Comparison of ENCODE assay signal across 2 cellular contexts in genomic region chr9:4510546-4511322, GRCh38.
TF ChIP-seq lines count a peak whose summit lies in the region.

No MANE protein-coding gene starts in this region.

TF ChIP-seq in liver, 16 proteins besides CTCF, POLR2A, EP300 and RAD21 (continued from another document):
- TF ChIP-seq RXRA (IDR thresholded peaks at IDR 0.05) (peak in 1 of 2 donors; percentile 60), FOXA2 (IDR thresholded peaks at IDR 0.05) (peak; percentile 11), NR2F2 (IDR thresholded peaks at IDR 0.05) (no peak), ATF3 (IDR thresholded peaks at IDR 0.05) (no peak), TAF1 (conservative IDR thresholded peaks at IDR 0.05) (peak; percentile 66), GABPA (IDR thresholded peaks at IDR 0.05 in 1 of 2, conservative IDR thresholded peaks at IDR 0.05 in 1 of 2) (no peak), FOXA1 (IDR thresholded peaks at IDR 0.05) (no peak), EGR1 (IDR thresholded peaks at IDR 0.05; ENCODE audit: low read depth in 2 of 2) (no peak), REST (IDR thresholded peaks at IDR 0.05) (peak; percentile 50), YY1 (IDR thresholded peaks at IDR 0.05) (peak; percentile 75), ZBTB33 (IDR thresholded peaks at IDR 0.05) (no peak)
TF ChIP-seq in liver: peak in this region for 9.

TF ChIP-seq in HepG2, 621 proteins besides CTCF, POLR2A, EP300 and RAD21 (continued from another document):
- TF ChIP-seq CBX2 (IDR thresholded peaks at IDR 0.05; ENCODE audit: low read depth, low read length) = no peak
- no peak for TF ChIP-seq CBX2 (CRISPR knock-in tag; IDR thresholded peaks at IDR 0.05; ENCODE audit: low read depth)
- TF ChIP-seq NR0B2 (CRISPR knock-in tag; IDR thresholded peaks at IDR 0.05) = no peak
- TF ChIP-seq TMF1 (CRISPR knock-in tag; IDR thresholded peaks at IDR 0.05; ENCODE audit: low read depth) = no peak
- no peak for TF ChIP-seq ZNF691 (CRISPR knock-in tag; IDR thresholded peaks at IDR 0.05; ENCODE audit: borderline replicate concordance, low read depth)
- no peak for TF ChIP-seq MNT (IDR thresholded peaks at IDR 0.05)
- TF ChIP-seq SRF (IDR thresholded peaks at IDR 0.05; ENCODE audit: low read depth, low read length) = no peak
